Comparison of ENCODE assay signal across 26 cellular contexts in genomic region chr6:46370622-46371021, GRCh38.
DNase-seq lines count a peak whose midpoint lies in the region; ATAC-seq and TF ChIP-seq lines count a peak whose summit lies in the region.
"Had no signal": no experiment of that assay in that cellular context is flagged by ENCODE, and none has a peak within 500 bp of the region (broad histone marks: within the 10 kb centered on the region; RNA-seq: fewer than 3 reads in every experiment).

No MANE protein-coding gene starts in this region.

- no peak overlapping the region for H3K27ac Mint-ChIP-seq in WTC11
- H3K27ac Mint-ChIP-seq in natural killer cell, result no peak overlapping the region
- H3K27ac Mint-ChIP-seq: activated CD4-positive, alpha-beta T cell treated with anti-CD3 and anti-CD28 coated beads, Interleukin-2, amount 10 ng/mL, durations not matched to agents 7 days and 5 days; activated T-cell treated with anti-CD3 and anti-CD28 coated beads, Interleukin-2, amount 50 U/mL, for 72 hours; B cell; dendritic cell treated with granulocyte-macrophage colony-stimulating factor and Interleukin-4, amounts not matched to agents 40 ng/mL and 50 ng/mL, for 4 days; HFFc6; naive thymus-derived CD4-positive, alpha-beta T cell; stimulated activated effector memory CD8-positive, alpha-beta T cell treated with anti-CD3 and anti-CD28 coated beads, Interleukin-12 subunit alpha, Interleukin-12 subunit beta, amount 100 ng/mL, for 72 hours; T-helper 1 cell treated with Interleukin-12 subunit alpha and Interleukin-12 subunit beta and Interleukin-4 antibody, amounts not matched to agents 30 μg/mL and 1 μg/mL, for 36 hours had no signal

- H3K27me3 ChIP-seq in WERI-Rb-1 (ENCODE audit: insufficient read depth, low read depth, severe bottlenecking), result no peaks in the 10 kb centered on the region
- H3K27me3 ChIP-seq: cardiac muscle cell, uterus had no signal

- no peak overlapping the region for H3K27ac ChIP-seq in WERI-Rb-1
- H3K27ac ChIP-seq: cardiac muscle cell, uterus had no signal

- no peaks in the 10 kb centered on the region for H3K36me3 Mint-ChIP-seq in WTC11
- H3K36me3 Mint-ChIP-seq in natural killer cell, result no peaks in the 10 kb centered on the region
- H3K36me3 Mint-ChIP-seq: naive thymus-derived CD4-positive, alpha-beta T cell; stimulated activated effector memory CD8-positive, alpha-beta T cell treated with anti-CD3 and anti-CD28 coated beads, Interleukin-12 subunit alpha, Interleukin-12 subunit beta, amount 100 ng/mL, for 72 hours had no signal

- no peaks in the 10 kb centered on the region for H3K27me3 Mint-ChIP-seq in WTC11 (ENCODE audit: low read depth)
- H3K27me3 Mint-ChIP-seq in natural killer cell (ENCODE audit: low read depth in 2 of 2), result no peaks in the 10 kb centered on the region
- H3K27me3 Mint-ChIP-seq: B cell; dendritic cell treated with granulocyte-macrophage colony-stimulating factor and Interleukin-4, amounts not matched to agents 40 ng/mL and 50 ng/mL, for 4 days had no signal

- ATAC-seq in WTC11, result peak; percentile 60
- no peak for ATAC-seq in natural killer cell
- ATAC-seq: activated T-cell treated with anti-CD3 and anti-CD28 coated beads, Interleukin-2, amount 50 U/mL, for 72 hours; naive thymus-derived CD4-positive, alpha-beta T cell; stimulated activated effector memory CD8-positive, alpha-beta T cell treated with anti-CD3 and anti-CD28 coated beads, Interleukin-12 subunit alpha, Interleukin-12 subunit beta, amount 100 ng/mL, for 72 hours had no signal

- H3K9me3 Mint-ChIP-seq in WTC11 (no peaks in the 10 kb centered on the region), natural killer cell (no peaks in the 10 kb centered on the region)
- H3K9me3 Mint-ChIP-seq: activated CD4-positive, alpha-beta T cell treated with anti-CD3 and anti-CD28 coated beads, Interleukin-2, amount 10 ng/mL, durations not matched to agents 7 days and 5 days; activated T-cell treated with anti-CD3 and anti-CD28 coated beads, Interleukin-2, amount 50 U/mL, for 72 hours; stimulated activated effector memory CD8-positive, alpha-beta T cell treated with anti-CD3 and anti-CD28 coated beads, Interleukin-12 subunit alpha, Interleukin-12 subunit beta, amount 100 ng/mL, for 72 hours; T-helper 1 cell treated with Interleukin-12 subunit alpha and Interleukin-12 subunit beta and Interleukin-4 antibody, amounts not matched to agents 30 μg/mL and 1 μg/mL, for 36 hours had no signal

- TF ChIP-seq CTCF in WTC11 (IDR thresholded peaks at IDR 0.05), result no peak
- TF ChIP-seq CTCF in natural killer cell (IDR thresholded peaks at IDR 0.05), result no peak
- no peak for TF ChIP-seq CTCF in WERI-Rb-1 (IDR thresholded peaks at IDR 0.05; ENCODE audit: low read depth, low read length)

- intact Hi-C loops in natural killer cell (cut with micrococcal nuclease), result no loop called here

- peak; percentile 16 for DNase-seq in ELF-1 (ENCODE audit: low read depth, low spot score)
- peak; percentile 20 for DNase-seq in HT1080 (ENCODE audit: low read depth)
- no peak for DNase-seq in WTC11 (ENCODE audit: low spot score)
- DNase-seq in iris pigment epithelial cell (ENCODE audit: low read depth), result peak; percentile 57
- no peak for DNase-seq in middle frontal gyrus (ENCODE audit: extremely low spot score, low spot score)
- no peak for DNase-seq in natural killer cell
- no peak for DNase-seq in GF-D8 (lab: John Stamatoyannopoulos, UW)
- no peak for DNase-seq in WERI-Rb-1
- DNase-seq: activated CD4-positive, alpha-beta T cell treated with anti-CD3 and anti-CD28 coated beads, Interleukin-2, amount 10 ng/mL, durations not matched to agents 7 days and 5 days; activated naive CD4-positive, alpha-beta T cell treated with Interleukin-2 at 50 U/mL for 16 hours; activated T-cell treated with anti-CD3 and anti-CD28 coated beads, Interleukin-2, amount 50 U/mL, for 72 hours; amygdala; DND-41; glutamatergic neuron; HFFc6; KG1; kidney glomerular epithelial cell; naive thymus-derived CD4-positive, alpha-beta T cell; retina; stimulated activated CD4-positive, alpha-beta T cell treated with anti-CD3 and anti-CD28 coated beads, Interleukin-2, amount 100 ng/mL, for 48 hours; uterus had no signal

- POLR2A ChIA-PET in WTC11 (lab: Charles Lee), result no interaction called here

- no peak overlapping the region for H3K4me3 Mint-ChIP-seq in WTC11
- no peak overlapping the region for H3K4me3 Mint-ChIP-seq in natural killer cell
- H3K4me3 Mint-ChIP-seq: activated CD4-positive, alpha-beta T cell treated with anti-CD3 and anti-CD28 coated beads, Interleukin-2, amount 10 ng/mL, durations not matched to agents 7 days and 5 days; activated T-cell treated with anti-CD3 and anti-CD28 coated beads, Interleukin-2, amount 50 U/mL, for 72 hours; B cell; dendritic cell treated with granulocyte-macrophage colony-stimulating factor and Interleukin-4, amounts not matched to agents 40 ng/mL and 50 ng/mL, for 4 days; HFFc6; naive thymus-derived CD4-positive, alpha-beta T cell; stimulated activated effector memory CD8-positive, alpha-beta T cell treated with anti-CD3 and anti-CD28 coated beads, Interleukin-12 subunit alpha, Interleukin-12 subunit beta, amount 100 ng/mL, for 72 hours; T-helper 1 cell treated with Interleukin-12 subunit alpha and Interleukin-12 subunit beta and Interleukin-4 antibody, amounts not matched to agents 30 μg/mL and 1 μg/mL, for 36 hours had no signal

- H3K36me3 ChIP-seq in WERI-Rb-1, result no peaks in the 10 kb centered on the region
- H3K36me3 ChIP-seq: cardiac muscle cell, uterus had no signal

- no peak overlapping the region for H3K4me3 ChIP-seq in WERI-Rb-1 (ENCODE audit: low read depth, low read length)
- H3K4me3 ChIP-seq: cardiac muscle cell, uterus had no signal

- H3K9me3 ChIP-seq in WERI-Rb-1 (ENCODE audit: severe bottlenecking), result no peaks in the 10 kb centered on the region
- H3K9me3 ChIP-seq: uterus had no signal

- CTCF ChIA-PET in WTC11 (lab: Charles Lee), result no interaction called here

- H3K4me1 Mint-ChIP-seq in WTC11 (no peaks in the 10 kb centered on the region; the same call in 1 of the 2 replicates), natural killer cell (peaks cover 0 to 5% of the 10 kb centered on the region in 2 donors)
- H3K4me1 Mint-ChIP-seq: activated CD4-positive, alpha-beta T cell treated with anti-CD3 and anti-CD28 coated beads, Interleukin-2, amount 10 ng/mL, durations not matched to agents 7 days and 5 days; stimulated activated effector memory CD8-positive, alpha-beta T cell treated with anti-CD3 and anti-CD28 coated beads, Interleukin-12 subunit alpha, Interleukin-12 subunit beta, amount 100 ng/mL, for 72 hours had no signal

TF ChIP-seq in WTC11, 78 proteins besides CTCF, POLR2A, EP300 and RAD21:
- TF ChIP-seq SMAD3 (CRISPR knock-in tag; IDR thresholded peaks at IDR 0.05; ENCODE audit: borderline replicate concordance), result no peak
- TF ChIP-seq ZNF396 (CRISPR knock-in tag; IDR thresholded peaks at IDR 0.05; ENCODE audit: borderline replicate concordance), result no peak
- TF ChIP-seq ETV6 (CRISPR knock-in tag; IDR thresholded peaks at IDR 0.05), result no peak

Comparison
In these comparisons a context has a peak if more than half of its experiments do, and no peak if none do; other contexts are left out.
1. DNase-seq: peak in ELF-1 (single experiment), HT1080 (single experiment) and iris pigment epithelial cell (single experiment); none in WTC11 (single experiment), middle frontal gyrus (single experiment), natural killer cell (single experiment), GF-D8 (single experiment) and WERI-Rb-1 (single experiment).